Comparison of ENCODE assay signal across 12 cellular contexts in genomic region chr7:74343281-74344127, GRCh38. TPM values are rescaled to one million over a fixed set of nuclear protein-coding genes. Genes with fewer than 3 reads are reported as not detected.
A peak's percentile ranks its signal among the peaks of the same experiment; 100 is the strongest.
DNase-seq lines count a peak whose midpoint lies in the region; ATAC-seq, FAIRE-seq and TF ChIP-seq lines count a peak whose summit lies in the region.
"Had no signal": no experiment of that assay in that cellular context is flagged by ENCODE, and none has a peak within 500 bp of the region (broad histone marks: within the 10 kb centered on the region; RNA-seq: fewer than 3 reads in every experiment).

No MANE protein-coding gene starts in this region.

- H4K20me1 ChIP-seq in endothelial cell of umbilical vein (replicated peaks; ENCODE audit: control insufficient read depth, extremely low read depth, insufficient read depth, low read length) (no peaks in the 10 kb centered on the region), smooth muscle cell (ENCODE audit: low read depth) (peaks cover 33% of the 10 kb centered on the region)

- peak; percentile 64 for FAIRE-seq in endothelial cell of umbilical vein (lab: Jason Lieb, UNC)

- H3F3A ChIP-seq in smooth muscle cell (ENCODE audit: low read depth): no peaks in the 10 kb centered on the region

- H3K4me3 ChIP-seq in endothelial cell of umbilical vein (replicated peaks in 1 of 3; ENCODE audit: insufficient read depth in 1 of 3, low read depth in 1 of 3, low read length in 3 of 3) (no peak overlapping the region), smooth muscle cell (no peak overlapping the region), stomach (no peak overlapping the region)

- no peak overlapping the region for H3K27ac Mint-ChIP-seq in activated CD4-positive, alpha-beta T cell treated with anti-CD3 and anti-CD28 coated beads for 36 hours
- H3K27ac Mint-ChIP-seq: activated naive CD4-positive, alpha-beta T cell treated with anti-CD3 and anti-CD28 coated beads, Interleukin-2, amount 50 U/mL, for 24 hours; B cell had no signal

- H3K9me1 ChIP-seq in endothelial cell of umbilical vein (replicated peaks; ENCODE audit: control insufficient read depth, extremely low read depth, insufficient read depth, low read length): no peaks in the 10 kb centered on the region

- H3K27ac ChIP-seq in endothelial cell of umbilical vein (ENCODE audit: insufficient read depth, low read depth, low read length) (no peak overlapping the region), smooth muscle cell (ENCODE audit: low read depth) (peak overlapping the region; percentile 53), stomach (no peak overlapping the region)

- H3K4me3 Mint-ChIP-seq in activated CD4-positive, alpha-beta T cell treated with anti-CD3 and anti-CD28 coated beads for 36 hours: no peak overlapping the region
- H3K4me3 Mint-ChIP-seq: activated naive CD4-positive, alpha-beta T cell treated with anti-CD3 and anti-CD28 coated beads, Interleukin-2, amount 50 U/mL, for 24 hours; B cell; naive thymus-derived CD8-positive, alpha-beta T cell had no signal

- H3K36me3 Mint-ChIP-seq in activated CD4-positive, alpha-beta T cell treated with anti-CD3 and anti-CD28 coated beads for 36 hours (ENCODE audit: low read depth): no peaks in the 10 kb centered on the region
- H3K36me3 Mint-ChIP-seq: naive thymus-derived CD8-positive, alpha-beta T cell had no signal

- no peaks in the 10 kb centered on the region for H3K27me3 Mint-ChIP-seq in activated CD4-positive, alpha-beta T cell treated with anti-CD3 and anti-CD28 coated beads for 36 hours
- H3K27me3 Mint-ChIP-seq: activated naive CD4-positive, alpha-beta T cell treated with anti-CD3 and anti-CD28 coated beads, Interleukin-2, amount 50 U/mL, for 24 hours; B cell; naive thymus-derived CD8-positive, alpha-beta T cell had no signal

- dilution Hi-C loops in endothelial cell of umbilical vein (cut with MboI; ENCODE audit: extremely low pct_ligation_motif_present, low sequenced_read_pairs): no loop called here

- peak; percentile 40 for DNase-seq in activated CD4-positive, alpha-beta T cell treated with anti-CD3 and anti-CD28 coated beads for 36 hours
- no peak for DNase-seq in activated CD4-positive, alpha-beta T cell treated with anti-CD3 and anti-CD28 coated beads for 1 hour
- peak; percentile 76 for DNase-seq in NCI-H226
- DNase-seq in endothelial cell of umbilical vein (ENCODE audit: low read depth, low spot score): peak; percentile 27
- DNase-seq in smooth muscle cell (lab: John Stamatoyannopoulos, UW; ENCODE audit: unreplicated experiment): peak; percentile 2
- no peak for DNase-seq in stomach
- DNase-seq: glutamatergic neuron; naive thymus-derived CD8-positive, alpha-beta T cell had no signal

- no peak for TF ChIP-seq CTCF in endothelial cell of umbilical vein (IDR thresholded peaks at IDR 0.05; ENCODE audit: extremely low read depth in 1 of 2, insufficient read depth in 1 of 2, low read depth in 1 of 2, low read length in 2 of 2)
- TF ChIP-seq CTCF in smooth muscle cell (IDR thresholded peaks at IDR 0.05; ENCODE audit: borderline replicate concordance, insufficient read depth, poor library complexity, severe bottlenecking): no peak
- TF ChIP-seq CTCF in stomach (IDR thresholded peaks at IDR 0.05): no peak

- H3K36me3 ChIP-seq in endothelial cell of umbilical vein (ENCODE audit: control insufficient read depth in 2 of 2, extremely low read depth in 1 of 2, insufficient read depth in 2 of 2, low read length in 2 of 2) (peaks cover 0 to 18% of the 10 kb centered on the region in 2 experiments), smooth muscle cell (ENCODE audit: low read depth) (no peaks in the 10 kb centered on the region), stomach (peaks cover 0 to 91% (median 63%) of the 10 kb centered on the region in 4 donors)

- no peak for TF ChIP-seq EP300 in stomach (IDR thresholded peaks at IDR 0.05)

- no peaks in the 10 kb centered on the region for H3K4me1 Mint-ChIP-seq in activated CD4-positive, alpha-beta T cell treated with anti-CD3 and anti-CD28 coated beads for 36 hours
- H3K4me1 Mint-ChIP-seq: activated naive CD4-positive, alpha-beta T cell treated with anti-CD3 and anti-CD28 coated beads, Interleukin-2, amount 50 U/mL, for 24 hours; B cell; naive thymus-derived CD8-positive, alpha-beta T cell had no signal

- no peak for TF ChIP-seq POLR2A in endothelial cell of umbilical vein (IDR thresholded peaks at IDR 0.05; ENCODE audit: low read depth, low read length)
- no peak for TF ChIP-seq POLR2A in stomach (IDR thresholded peaks at IDR 0.05)

- H3K79me2 ChIP-seq in endothelial cell of umbilical vein (ENCODE audit: control insufficient read depth, insufficient read depth, low read length) (no peaks in the 10 kb centered on the region), smooth muscle cell (ENCODE audit: low read depth) (peaks cover 12% of the 10 kb centered on the region)

- H3K4me2 ChIP-seq in endothelial cell of umbilical vein (ENCODE audit: insufficient read depth, low read length): no peak overlapping the region
- H3K4me2 ChIP-seq in smooth muscle cell: peak overlapping the region; percentile 54

- no peaks in the 10 kb centered on the region for H3K9me3 Mint-ChIP-seq in activated CD4-positive, alpha-beta T cell treated with anti-CD3 and anti-CD28 coated beads for 36 hours (ENCODE audit: low read depth)
- H3K9me3 Mint-ChIP-seq: activated naive CD4-positive, alpha-beta T cell treated with anti-CD3 and anti-CD28 coated beads, Interleukin-2, amount 50 U/mL, for 24 hours; naive thymus-derived CD8-positive, alpha-beta T cell had no signal

- H3K9me3 ChIP-seq in endothelial cell of umbilical vein (replicated peaks; ENCODE audit: control insufficient read depth, insufficient read depth, low read length) (no peaks in the 10 kb centered on the region), smooth muscle cell (replicated peaks; ENCODE audit: low read depth) (no peaks in the 10 kb centered on the region), stomach (no peaks in the 10 kb centered on the region)

- intact Hi-C loops in activated CD4-positive, alpha-beta T cell treated with anti-CD3 and anti-CD28 coated beads for 36 hours (cut with DNase I, micrococcal nuclease): loop anchor here in 1 of 2 experiments (5.0 kb wide), 1 partner anchor 51 kb away; no protein-coding TSS in a partner anchor
- intact Hi-C loops in endothelial cell of umbilical vein (cut with micrococcal nuclease): no loop called here
- intact Hi-C loops in stomach (cut with DNase I; ENCODE audit: low total_unique reads): no loop called here

- peak; percentile 97 for ATAC-seq in activated CD4-positive, alpha-beta T cell treated with anti-CD3 and anti-CD28 coated beads for 36 hours
- ATAC-seq in HG03108 (IDR thresholded peaks at IDR 0.05; ENCODE audit: unreplicated experiment) (no peak), GM18868 (IDR thresholded peaks at IDR 0.05; ENCODE audit: unreplicated experiment) (no peak)
- ATAC-seq: naive thymus-derived CD8-positive, alpha-beta T cell had no signal

- no TSS peak for BruUV-seq in endothelial cell of umbilical vein (replicated peaks; lab: Mats Ljungman, UMichigan)

- WGBS in smooth muscle cell (ENCODE audit: low lambda C conversion rate): 65% methylated on average over 14 of the region's 14 CpGs
- WGBS in stomach, 5 donors: 81 to 91% (median 84%) methylated on average over 14 of the region's 14 CpGs

- CTCF ChIA-PET in activated CD4-positive, alpha-beta T cell treated with anti-CD3 and anti-CD28 coated beads for 36 hours (lab: Charles Lee): interaction anchor here (1.1 kb wide), 1 partner anchor 12 kb away, joined by 3 read pairs; no protein-coding TSS in a partner anchor
- CTCF ChIA-PET in endothelial cell of umbilical vein (lab: Charles Lee): interaction anchor here (0.7 to 1.3 kb wide), 3 partner anchors 9 to 125 kb away, joined by 3 read pairs; no protein-coding TSS in a partner anchor

- H3K4me1 ChIP-seq in endothelial cell of umbilical vein (ENCODE audit: control insufficient read depth, extremely low read depth, insufficient read depth, low read length) (peaks cover 2% of the 10 kb centered on the region), smooth muscle cell (ENCODE audit: low read depth) (no peaks in the 10 kb centered on the region), stomach (peaks cover 0 to 8% (median 0%) of the 10 kb centered on the region in 4 donors)

- H3K27me3 ChIP-seq in endothelial cell of umbilical vein (ENCODE audit: control insufficient read depth in 2 of 2, insufficient read depth in 2 of 2, low read length in 2 of 2) (no peaks in the 10 kb centered on the region), smooth muscle cell (ENCODE audit: low read depth) (no peaks in the 10 kb centered on the region), stomach (no peaks in the 10 kb centered on the region)

- no peak overlapping the region for H2AFZ ChIP-seq in endothelial cell of umbilical vein (ENCODE audit: low read depth, low read length)
- H2AFZ ChIP-seq in smooth muscle cell (ENCODE audit: low read depth): no peak overlapping the region

- POLR2A ChIA-PET in activated CD4-positive, alpha-beta T cell treated with anti-CD3 and anti-CD28 coated beads for 36 hours (lab: Charles Lee): interaction anchor here (0.5 to 0.6 kb wide), 2 partner anchors 17 to 27 kb away, joined by 3 to 5 read pairs; no protein-coding TSS in a partner anchor
- POLR2A ChIA-PET in endothelial cell of umbilical vein (lab: Charles Lee): interaction anchor here (0.6 kb wide), 1 partner anchor 252 kb away, joined by 7 read pairs; no protein-coding TSS in a partner anchor

- H3K9ac ChIP-seq in endothelial cell of umbilical vein (replicated peaks; ENCODE audit: extremely low read depth, insufficient read depth, low read length) (no peak overlapping the region), smooth muscle cell (ENCODE audit: low read depth) (no peak overlapping the region)

TF ChIP-seq in endothelial cell of umbilical vein, 7 proteins besides CTCF, POLR2A, EP300 and RAD21 (continues in another document):
- TF ChIP-seq EZH2 (IDR thresholded peaks at IDR 0.05; ENCODE audit: borderline replicate concordance, low read depth, low read length, severe bottlenecking) (no peak), GATA2 (IDR thresholded peaks at IDR 0.05; ENCODE audit: insufficient read depth, insufficient read length, low read depth, low read length) (no peak)

RNA-seq across cellular contexts. Expression of gene CLIP2, which starts 54.3 kb away (rescaled TPM):
- total RNA-seq in activated CD4-positive, alpha-beta T cell treated with anti-CD3 and anti-CD28 coated beads for 36 hours: 1 to 10 TPM; 1.4 to 1.8 TPM
- 37.1 and 38.0 TPM in 2 replicates for total RNA-seq in endothelial cell of umbilical vein
- 8.1 and 8.3 TPM in 2 replicates for polyA plus RNA-seq in endothelial cell of umbilical vein
- 8.6 and 10.3 TPM in 2 replicates for polyA plus RNA-seq in endothelial cell of umbilical vein (2011; cell fraction: cytosol; rRNA removed)
- polyA plus RNA-seq in endothelial cell of umbilical vein (2011; cell fraction: nucleus; rRNA removed): 12.8 and 13.4 TPM in 2 replicates
- 14.5 and 18.6 TPM in 2 replicates for polyA plus RNA-seq in endothelial cell of umbilical vein (2012)
- polyA minus RNA-seq in endothelial cell of umbilical vein: 16.3 and 16.4 TPM in 2 replicates
- 3.8 TPM for polyA minus RNA-seq in endothelial cell of umbilical vein (2011; cell fraction: cytosol; rRNA and poly(A)+ RNA removed)
- polyA minus RNA-seq in endothelial cell of umbilical vein (2011; cell fraction: nucleus; rRNA and poly(A)+ RNA removed): 11.4 and 21.5 TPM in 2 replicates
- 12.1 and 19.4 TPM in 2 replicates for total RNA-seq in smooth muscle cell
- polyA plus RNA-seq in smooth muscle cell: 15.6 and 23.3 TPM in 2 replicates
- total RNA-seq in stomach: 100 to 1,000 TPM in 1 of 5 donors, 10 to 100 TPM in 4; 20.7 to 485 (median 24.5) TPM
- 10 to 100 TPM in 2 of 3 donors, 1 to 10 TPM in 1; 4.5 to 24.1 (median 10.5) TPM for polyA plus RNA-seq in stomach

Comparison
In these comparisons a context has a peak if more than half of its experiments do, and no peak if none do; other contexts are left out.
1. DNase-seq: peak in activated CD4-positive, alpha-beta T cell treated with anti-CD3 and anti-CD28 coated beads for 36 hours (single experiment), NCI-H226 (single experiment), endothelial cell of umbilical vein (single experiment) and smooth muscle cell (single experiment); none in activated CD4-positive, alpha-beta T cell treated with anti-CD3 and anti-CD28 coated beads for 1 hour (single experiment) and stomach (single experiment).